8 cellular contexts compared by ENCODE assay signal in genomic region chr5:134738133-134738962, GRCh38. TPM values are rescaled to one million over a fixed set of nuclear protein-coding genes. Genes with fewer than 3 reads are reported as not detected.
A peak's percentile ranks its signal among the peaks of the same experiment; 100 is the strongest.
DNase-seq lines count a peak whose midpoint lies in the region; ATAC-seq and TF ChIP-seq lines count a peak whose summit lies in the region.

TSS of gene CAMLG (plus strand) at chr5:134738548. CDS start at chr5:134738621, 73 bp downstream.

- peak within 1 kb of the TSS; percentile 50 for H4K91ac ChIP-seq in IMR-90 (ENCODE audit: insufficient read depth, low read depth, low read length)

- no peaks in the 10 kb centered on the region; the same call in 1 of the 2 replicates for H3K9me1 ChIP-seq in IMR-90 (ENCODE audit: insufficient read depth, low read length)

- H2BK120ac ChIP-seq in IMR-90 (ENCODE audit: low read depth, low read length), result peak within 1 kb of the TSS; percentile 62

- H3K36me3 ChIP-seq in IMR-90 (ENCODE audit: control insufficient read depth, insufficient read depth, low read length) (0 out of 2 replicates have a peak, but pooled peaks cover 2% of the 10 kb centered on the region), mucosa of descending colon (ENCODE audit: low read depth) (no peaks in the 10 kb centered on the region)

- intact Hi-C loops in IMR-90 (cut with micrococcal nuclease) (loop anchor here (1.0 to 5.0 kb wide), 3 partner anchors 113 to 529 kb away; partner anchors contain the start of gene PCBD2), mucosa of descending colon (cut with DNase I, micrococcal nuclease) (no loop called here)

- ATAC-seq in GM21528 (IDR thresholded peaks at IDR 0.05; ENCODE audit: low FRiP score, unreplicated experiment) (peak; percentile 87), IMR-90 (ENCODE audit: low read depth) (peak; percentile 97), mucosa of descending colon (peak; percentile 98)

- no peaks in the 10 kb centered on the region for H3K9me3 ChIP-seq in IMR-90 (ENCODE audit: control insufficient read depth, insufficient read depth, low read length)
- no peaks in the 10 kb centered on the region for H3K9me3 ChIP-seq in mucosa of descending colon

- H3K4ac ChIP-seq in IMR-90 (ENCODE audit: low read depth, low read length), result peak within 1 kb of the TSS; percentile 66

- peak within 1 kb of the TSS; percentile 94 for H3K4me2 ChIP-seq in IMR-90 (ENCODE audit: low read depth, low read length)

- CTCF ChIA-PET in IMR-90 (lab: Yijun Ruan, JAX), result interaction anchor here (0.7 to 2.8 kb wide), 2 partner anchors 20 to 167 kb away, joined by 5 to 8 read pairs; partner anchors contain the start of genes DDX46 and PCBD2

- H2BK15ac ChIP-seq in IMR-90 (ENCODE audit: low read depth, low read length), result no peak within 1 kb of the TSS; the same call in 2 of the 3 replicates

- TF ChIP-seq RAD21 in IMR-90 (IDR thresholded peaks at IDR 0.05; ENCODE audit: low read length), result peak; percentile 42

- TF ChIP-seq CTCF in IMR-90 (conservative IDR thresholded peaks at IDR 0.05; ENCODE audit: low read depth, low read length) (peak; percentile 64), epithelial cell of esophagus (IDR thresholded peaks at IDR 0.05; ENCODE audit: insufficient read depth, low read depth, low read length, missing control alignments) (peak; percentile 50), mucosa of descending colon (IDR thresholded peaks at IDR 0.05) (peak; percentile 71)

- peak within 1 kb of the TSS; percentile 79 for H3K9ac ChIP-seq in IMR-90 (ENCODE audit: low read depth, low read length)

- H2AFZ ChIP-seq in IMR-90 (replicated peaks; ENCODE audit: low read length, poor library complexity), result peak within 1 kb of the TSS; percentile 96

- H2AK9ac ChIP-seq in IMR-90 (replicated peaks; ENCODE audit: low read depth, low read length, poor library complexity), result peak within 1 kb of the TSS; percentile 73

- peak within 1 kb of the TSS; percentile 74 for H2BK5ac ChIP-seq in IMR-90 (ENCODE audit: low read depth, low read length, poor library complexity, severe bottlenecking)

- peak within 1 kb of the TSS; percentile 96 for H3K4me3 ChIP-seq in IMR-90 (ENCODE audit: insufficient read depth, low read depth, low read length)
- peak within 1 kb of the TSS; percentile 84 for H3K4me3 ChIP-seq in epithelial cell of esophagus (ENCODE audit: low read length)
- peak within 1 kb of the TSS; percentile 54 for H3K4me3 ChIP-seq in mucosa of descending colon

- H3K27ac ChIP-seq in IMR-90 (ENCODE audit: insufficient read depth, low read length), result peak within 1 kb of the TSS; percentile 75

- peak; percentile 90 for TF ChIP-seq POLR2A in IMR-90 (IDR thresholded peaks at IDR 0.05; ENCODE audit: low read depth, low read length)

- H3K14ac ChIP-seq in IMR-90 (replicated peaks; ENCODE audit: low read depth, low read length), result peak within 1 kb of the TSS; percentile 88

- H4K5ac ChIP-seq in IMR-90 (ENCODE audit: low read depth, low read length), result peak within 1 kb of the TSS; percentile 63

- peak within 1 kb of the TSS; percentile 73 for H3K56ac ChIP-seq in IMR-90 (ENCODE audit: extremely low read depth, insufficient read depth, low read length)

- dilution Hi-C loops in IMR-90 (cut with HindIII; ENCODE audit: low sequenced_read_pairs, unreplicated experiment), result no loop called here

- peaks cover 6% of the 10 kb centered on the region; the same call in 1 of the 2 replicates for H4K20me1 ChIP-seq in IMR-90 (ENCODE audit: insufficient read depth, low read length)

- H3K79me1 ChIP-seq in IMR-90 (ENCODE audit: low read depth in 1 of 2, low read length in 2 of 2), result peaks cover 10 to 29% of the 10 kb centered on the region in 2 experiments

- peak within 1 kb of the TSS; percentile 82 for H3K23ac ChIP-seq in IMR-90 (ENCODE audit: low read depth, low read length)

- peak within 1 kb of the TSS; percentile 5 for H2AK5ac ChIP-seq in IMR-90 (ENCODE audit: low read depth, low read length)

- H2BK20ac ChIP-seq in IMR-90 (ENCODE audit: low read depth, low read length), result no peak within 1 kb of the TSS

- H3K4me1 ChIP-seq in IMR-90 (ENCODE audit: control insufficient read depth, insufficient read depth, low read length), result peaks cover 3% of the 10 kb centered on the region; the same call in 1 of the 2 replicates
- peaks cover 9% of the 10 kb centered on the region for H3K4me1 ChIP-seq in mucosa of descending colon (ENCODE audit: low read depth)

- TSS peak; percentile 50 for BruUV-seq in IMR-90 (replicated peaks; lab: Mats Ljungman, UMichigan)

- no peaks in the 10 kb centered on the region for H3K27me3 ChIP-seq in IMR-90 (ENCODE audit: control insufficient read depth, insufficient read depth, low read length)

- in situ Hi-C loops in IMR-90 (cut with MboI; ENCODE audit: low sequenced_read_pairs), result no loop called here

- POLR2A ChIA-PET in IMR-90 (lab: Charles Lee; ENCODE audit: unreplicated experiment), result interaction anchor here (0.6 to 0.7 kb wide), 2 partner anchors 19 to 114 kb away, joined by 3 to 7 read pairs; no protein-coding TSS in a partner anchor

- peak within 1 kb of the TSS; percentile 34 for H3K18ac ChIP-seq in IMR-90 (ENCODE audit: low read depth, low read length)

- peak within 1 kb of the TSS; percentile 70 to 99 for H4K8ac ChIP-seq in IMR-90 (ENCODE audit: low read depth in 2 of 2, low read length in 2 of 2)

- 0% methylated on average over 28 of the region's 66 CpGs; no CpG with 5 or more reads in 1 of the 2 experiments for WGBS in IMR-90 (ENCODE audit: extremely low coverage in 2 of 2, insufficient read length in 1 of 2), 2 experiments

- DNase-seq in DMS153 (lab: John Stamatoyannopoulos, UW), result peak; percentile 83
- peak; percentile 97 for DNase-seq in IMR-90
- peak; percentile 99 for DNase-seq in OCI-M1 (lab: John Stamatoyannopoulos, UW)
- peak; percentile 96 for DNase-seq in activated T-cell treated with anti-CD3 and anti-CD28 coated beads for 4 hours
- peak; percentile 98 for DNase-seq in epithelial cell of esophagus (ENCODE audit: low read depth)
- peak; percentile 99 for DNase-seq in mucosa of descending colon
- DNase-seq in stimulated activated CD8-positive, alpha-beta memory T cell treated with anti-CD3 and anti-CD28 coated beads, Interleukin-4, amount 100 ng/mL, for 24 hours (ENCODE audit: low read depth), result peak; percentile 96

TF ChIP-seq in IMR-90, 13 proteins besides CTCF, POLR2A, EP300 and RAD21:
- 0 out of 2 replicates have a peak, but pooled peaks have one; percentile 4 for TF ChIP-seq FOS (IDR thresholded peaks at IDR 0.05; ENCODE audit: low read depth, low read length)
- no peak for TF ChIP-seq MAFK (IDR thresholded peaks at IDR 0.05; ENCODE audit: low read depth, low read length)
- TF ChIP-seq ELK1 (IDR thresholded peaks at IDR 0.05; ENCODE audit: borderline replicate concordance, low read depth, low read length), result no peak
- peak; percentile 95 for TF ChIP-seq MAZ (IDR thresholded peaks at IDR 0.05; ENCODE audit: borderline replicate concordance, low read depth, low read length)
- TF ChIP-seq, protein P1, sequence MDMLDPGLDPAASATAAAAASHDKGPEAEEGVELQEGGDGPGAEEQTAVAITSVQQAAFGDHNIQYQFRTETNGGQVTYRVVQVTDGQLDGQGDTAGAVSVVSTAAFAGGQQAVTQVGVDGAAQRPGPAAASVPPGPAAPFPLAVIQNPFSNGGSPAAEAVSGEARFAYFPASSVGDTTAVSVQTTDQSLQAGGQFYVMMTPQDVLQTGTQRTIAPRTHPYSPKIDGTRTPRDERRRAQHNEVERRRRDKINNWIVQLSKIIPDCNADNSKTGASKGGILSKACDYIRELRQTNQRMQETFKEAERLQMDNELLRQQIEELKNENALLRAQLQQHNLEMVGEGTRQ (IDR thresholded peaks at IDR 0.05; ENCODE audit: low read depth, low read length), result peak; percentile 92
- TF ChIP-seq SMC3 (IDR thresholded peaks at IDR 0.05; ENCODE audit: low read depth, low read length), result peak; percentile 44; the same call in 1 of the 2 replicates
- peak; percentile 69 for TF ChIP-seq MXI1 (IDR thresholded peaks at IDR 0.05; ENCODE audit: borderline replicate concordance, low read depth, low read length)
- TF ChIP-seq BHLHE40 (IDR thresholded peaks at IDR 0.05; ENCODE audit: low read depth, low read length), result peak; percentile 68
TF ChIP-seq in IMR-90: peak in this region for 6.

RNA-seq across cellular contexts. Expression of gene CAMLG, which starts in this region (rescaled TPM):
- total RNA-seq in IMR-90 (2012; rRNA removed) (13.1 and 24.7 TPM in 2 replicates), mucosa of descending colon (10 to 100 TPM; 15.8 to 48.1 (median 22.4) TPM)
- polyA plus RNA-seq in IMR-90 (2012; rRNA removed), result 10.6 and 11.9 TPM in 2 replicates
- 10.2 and 12.7 TPM in 2 replicates for polyA plus RNA-seq in IMR-90 (2012; cell fraction: cytosol; rRNA removed)
- 2.8 and 5.9 TPM in 2 replicates for polyA plus RNA-seq in IMR-90 (2012; cell fraction: nucleus; rRNA removed; ENCODE audit: low replicate concordance)

Comparison
In these comparisons a context has a peak if more than half of its experiments do, and no peak if none do; other contexts are left out.
1. Peak in every context shown above with its lines: DNase-seq, ATAC-seq, H3K4me3 ChIP-seq and H3K27ac ChIP-seq.